ENCODE assay signal across 18 cellular contexts in genomic region chr12:2642176-2642892, GRCh38.
DNase-seq lines count a peak whose midpoint lies in the region; ATAC-seq and TF ChIP-seq lines count a peak whose summit lies in the region.
"Had no signal": no experiment of that assay in that cellular context is flagged by ENCODE, and none has a peak within 500 bp of the region (broad histone marks: within the 10 kb centered on the region; RNA-seq: fewer than 3 reads in every experiment).

No MANE protein-coding gene starts in this region.

- POLR2A ChIA-PET in activated CD4-positive, alpha-beta T cell treated with anti-CD3 and anti-CD28 coated beads, Interleukin-2, amount 10 ng/mL, durations not matched to agents 7 days and 5 days (lab: Charles Lee) = no interaction called here
- POLR2A ChIA-PET in WTC11 (lab: Charles Lee) = no interaction called here

- H3K4me1 Mint-ChIP-seq in activated CD4-positive, alpha-beta T cell treated with anti-CD3 and anti-CD28 coated beads, Interleukin-2, amount 10 ng/mL, durations not matched to agents 7 days and 5 days = peaks cover 15% of the 10 kb centered on the region
- H3K4me1 Mint-ChIP-seq in CD14-positive monocyte = peaks cover 10% of the 10 kb centered on the region
- H3K4me1 Mint-ChIP-seq in WTC11 = peaks cover 36% of the 10 kb centered on the region

- no peak overlapping the region for H3K4me3 Mint-ChIP-seq in activated CD4-positive, alpha-beta T cell treated with anti-CD3 and anti-CD28 coated beads, Interleukin-2, amount 10 ng/mL, durations not matched to agents 7 days and 5 days
- H3K4me3 Mint-ChIP-seq in CD14-positive monocyte = no peak overlapping the region
- no peak overlapping the region for H3K4me3 Mint-ChIP-seq in WTC11

- H3K27me3 Mint-ChIP-seq in activated CD4-positive, alpha-beta T cell treated with anti-CD3 and anti-CD28 coated beads, Interleukin-2, amount 10 ng/mL, durations not matched to agents 7 days and 5 days = peaks cover 37% of the 10 kb centered on the region
- peaks cover 21 to 27% (median 26%) of the 10 kb centered on the region in 3 donors for H3K27me3 Mint-ChIP-seq in CD14-positive monocyte (ENCODE audit: low read depth in 3 of 3)
- H3K27me3 Mint-ChIP-seq in WTC11 (ENCODE audit: low read depth) = no peaks in the 10 kb centered on the region

- ATAC-seq in WTC11 (no peak), HG03565 (IDR thresholded peaks at IDR 0.05; ENCODE audit: unreplicated experiment) (no peak)

- CTCF ChIA-PET in activated CD4-positive, alpha-beta T cell treated with anti-CD3 and anti-CD28 coated beads, Interleukin-2, amount 10 ng/mL, durations not matched to agents 7 days and 5 days (lab: Charles Lee) = no interaction called here
- CTCF ChIA-PET in WTC11 (lab: Charles Lee) = interaction anchor here (1.1 to 3.0 kb wide), 7 partner anchors 11 to 49 kb away, joined by 4 to 38 read pairs (median 6); no protein-coding TSS in a partner anchor

- TF ChIP-seq CTCF in CD14-positive monocyte (IDR thresholded peaks at IDR 0.05) (no peak), WTC11 (IDR thresholded peaks at IDR 0.05) (no peak)

- no peaks in the 10 kb centered on the region for H3K9me3 Mint-ChIP-seq in activated CD4-positive, alpha-beta T cell treated with anti-CD3 and anti-CD28 coated beads, Interleukin-2, amount 10 ng/mL, durations not matched to agents 7 days and 5 days
- H3K9me3 Mint-ChIP-seq in CD14-positive monocyte (no peaks in the 10 kb centered on the region), WTC11 (no peaks in the 10 kb centered on the region)

- H3K36me3 Mint-ChIP-seq in activated CD4-positive, alpha-beta T cell treated with anti-CD3 and anti-CD28 coated beads, Interleukin-2, amount 10 ng/mL, durations not matched to agents 7 days and 5 days (ENCODE audit: low read depth) = no peaks in the 10 kb centered on the region
- H3K36me3 Mint-ChIP-seq in CD14-positive monocyte = peaks cover 0 to 3% of the 10 kb centered on the region in 2 donors
- no peaks in the 10 kb centered on the region for H3K36me3 Mint-ChIP-seq in WTC11

- peak; percentile 13 for DNase-seq in activated CD4-positive, alpha-beta T cell treated with anti-CD3 and anti-CD28 coated beads, Interleukin-2, amount 10 ng/mL, durations not matched to agents 7 days and 5 days
- DNase-seq in activated CD4-positive, alpha-beta T cell treated with anti-CD3 and anti-CD28 coated beads for 4 hours = no peak
- DNase-seq in CD14-positive monocyte (ENCODE audit: low spot score) (peak; percentile 32), WTC11 (ENCODE audit: low spot score) (peak; percentile 0), mesenteric fat pad (ENCODE audit: low spot score) (peak; percentile 26), NOMO-1 treated with dmso at 0.1 percent for 144 hours (lab: John Stamatoyannopoulos, UW; ENCODE audit: unreplicated experiment) (no peak), DMS114 treated with DMSO at 0.1 percent for 48 hours (lab: John Stamatoyannopoulos, UW; ENCODE audit: unreplicated experiment) (no peak)
- DNase-seq: brain microvascular endothelial cell; Karpas-422; mammary epithelial cell; NCI-H1048; NCI-H187; NCI-H69; occipital lobe; stimulated activated CD4-positive, alpha-beta T cell treated with anti-CD3 and anti-CD28 coated beads, Interleukin-4, amount 100 ng/mL, for 1 hour; stimulated activated naive CD4-positive, alpha-beta T cell treated with Interleukin-2 at 50 U/mL for 16 hours; thyroid gland had no signal

- intact Hi-C loops in CD14-positive monocyte (cut with micrococcal nuclease) = no loop called here

- H3K27ac Mint-ChIP-seq in activated CD4-positive, alpha-beta T cell treated with anti-CD3 and anti-CD28 coated beads, Interleukin-2, amount 10 ng/mL, durations not matched to agents 7 days and 5 days = peak overlapping the region; percentile 16
- H3K27ac Mint-ChIP-seq in CD14-positive monocyte (peak overlapping the region in 1 of 7 donors; percentile 1), WTC11 (no peak overlapping the region)

TF ChIP-seq in WTC11, 78 proteins besides CTCF, POLR2A, EP300 and RAD21:
- no peak for TF ChIP-seq SOX15 (CRISPR knock-in tag; IDR thresholded peaks at IDR 0.05)
- TF ChIP-seq ZNF512 (CRISPR knock-in tag; IDR thresholded peaks at IDR 0.05; ENCODE audit: borderline replicate concordance) = no peak
- no peak for TF ChIP-seq AFF4 (CRISPR knock-in tag; IDR thresholded peaks at IDR 0.05; ENCODE audit: borderline replicate concordance)
- no peak for TF ChIP-seq KAT7 (CRISPR knock-in tag; IDR thresholded peaks at IDR 0.05; ENCODE audit: borderline replicate concordance)
- no peak for TF ChIP-seq CBFB (CRISPR knock-in tag; IDR thresholded peaks at IDR 0.05; ENCODE audit: low read depth)
- TF ChIP-seq HMGA2 (CRISPR knock-in tag; IDR thresholded peaks at IDR 0.05) = no peak
- no peak for TF ChIP-seq SMAD3 (CRISPR knock-in tag; IDR thresholded peaks at IDR 0.05; ENCODE audit: borderline replicate concordance)
- TF ChIP-seq ETV6 (CRISPR knock-in tag; IDR thresholded peaks at IDR 0.05) = no peak
- no peak for TF ChIP-seq ZNF232 (CRISPR knock-in tag; IDR thresholded peaks at IDR 0.05)
- TF ChIP-seq USF1 (CRISPR knock-in tag; IDR thresholded peaks at IDR 0.05) = no peak
- no peak for TF ChIP-seq ZNF396 (CRISPR knock-in tag; IDR thresholded peaks at IDR 0.05; ENCODE audit: borderline replicate concordance)
- TF ChIP-seq ERG (CRISPR knock-in tag; IDR thresholded peaks at IDR 0.05) = no peak
- TF ChIP-seq NR3C1 (CRISPR knock-in tag; conservative IDR thresholded peaks at IDR 0.05; ENCODE audit: low read depth) = no peak

Comparison
In these comparisons a context has a peak if more than half of its experiments do, and no peak if none do; other contexts are left out.
1. DNase-seq: peak in activated CD4-positive, alpha-beta T cell treated with anti-CD3 and anti-CD28 coated beads, Interleukin-2, amount 10 ng/mL, durations not matched to agents 7 days and 5 days (single experiment), CD14-positive monocyte (single experiment), WTC11 (single experiment) and mesenteric fat pad (single experiment); none in activated CD4-positive, alpha-beta T cell treated with anti-CD3 and anti-CD28 coated beads for 4 hours (0 of 2), NOMO-1 treated with dmso at 0.1 percent for 144 hours (single experiment) and DMS114 treated with DMSO at 0.1 percent for 48 hours (single experiment).